In genomic region chr2:10412380-10412779, GRCh38 we compare ENCODE assay signal across 2 cellular contexts.
TF ChIP-seq lines count a peak whose summit lies in the region.

No MANE protein-coding gene starts in this region.

TF ChIP-seq in HepG2, 621 proteins besides CTCF, POLR2A, EP300 and RAD21 (continues in another document):
- no peak for TF ChIP-seq GABPA (IDR thresholded peaks at IDR 0.05; ENCODE audit: low read depth, low read length)
- TF ChIP-seq GABPA (CRISPR knock-in tag; IDR thresholded peaks at IDR 0.05; ENCODE audit: low read depth): peak; percentile 76
- TF ChIP-seq ETV5 (CRISPR knock-in tag; IDR thresholded peaks at IDR 0.05; ENCODE audit: borderline replicate concordance): 0 out of 2 replicates have a peak, but pooled peaks have one; percentile 11
- TF ChIP-seq ZHX2 (IDR thresholded peaks at IDR 0.05; ENCODE audit: low read depth): peak; percentile 67
- no peak for TF ChIP-seq ZHX2 (CRISPR knock-in tag; IDR thresholded peaks at IDR 0.05; ENCODE audit: borderline replicate concordance)
- TF ChIP-seq HOXA3 (CRISPR knock-in tag; IDR thresholded peaks at IDR 0.05): peak; percentile 71; the same call in 1 of the 2 replicates
- TF ChIP-seq PCBP2 (optimal IDR thresholded peaks at IDR 0.05; ENCODE audit: low read depth, low read length, poor library complexity, severe bottlenecking): no peak
- TF ChIP-seq ZNF143 (CRISPR knock-in tag; IDR thresholded peaks at IDR 0.05): peak; percentile 91
- no peak for TF ChIP-seq ZBTB7B (CRISPR knock-in tag; IDR thresholded peaks at IDR 0.05)
- TF ChIP-seq HOXA5 (CRISPR knock-in tag; IDR thresholded peaks at IDR 0.05): no peak
- peak; percentile 98 for TF ChIP-seq THAP11 (CRISPR knock-in tag; IDR thresholded peaks at IDR 0.05)
- TF ChIP-seq ZNF556 (CRISPR knock-in tag; IDR thresholded peaks at IDR 0.05; ENCODE audit: borderline replicate concordance): no peak
- no peak for TF ChIP-seq KDM5B (CRISPR knock-in tag; IDR thresholded peaks at IDR 0.05; ENCODE audit: borderline replicate concordance)
- TF ChIP-seq CBX1 (IDR thresholded peaks at IDR 0.05; ENCODE audit: low read depth): no peak
- TF ChIP-seq CREM (IDR thresholded peaks at IDR 0.05): peak; percentile 35; the same call in 1 of the 2 replicates
- TF ChIP-seq CREM (CRISPR knock-in tag; IDR thresholded peaks at IDR 0.05): no peak
- no peak for TF ChIP-seq ZNF432 (CRISPR knock-in tag; IDR thresholded peaks at IDR 0.05; ENCODE audit: borderline replicate concordance)
- no peak for TF ChIP-seq ZNF550 (CRISPR knock-in tag; IDR thresholded peaks at IDR 0.05; ENCODE audit: borderline replicate concordance)
- peak; percentile 32; the same call in 1 of the 2 replicates for TF ChIP-seq ZMYM4 (CRISPR knock-in tag; IDR thresholded peaks at IDR 0.05)
- TF ChIP-seq ZNF501 (CRISPR knock-in tag; IDR thresholded peaks at IDR 0.05): 0 out of 2 replicates have a peak, but pooled peaks have one; percentile 32
- no peak for TF ChIP-seq ZNF138 (CRISPR knock-in tag; IDR thresholded peaks at IDR 0.05; ENCODE audit: low read depth)
- peak; percentile 81 for TF ChIP-seq YY1 (IDR thresholded peaks at IDR 0.05; ENCODE audit: insufficient read depth, insufficient replicate concordance, low read depth, low read length)
- TF ChIP-seq BHLHE40 (IDR thresholded peaks at IDR 0.05; ENCODE audit: low read length): no peak
- TF ChIP-seq ZEB1 (IDR thresholded peaks at IDR 0.05; ENCODE audit: insufficient replicate concordance, low read depth): no peak
- no peak for TF ChIP-seq RFX3 (CRISPR knock-in tag; IDR thresholded peaks at IDR 0.05)
- peak; percentile 44 for TF ChIP-seq SUZ12 (IDR thresholded peaks at IDR 0.05; ENCODE audit: low read depth, low read length)
- TF ChIP-seq MYNN (CRISPR knock-in tag; IDR thresholded peaks at IDR 0.05; ENCODE audit: low read depth): no peak
- no peak for TF ChIP-seq PPARG (CRISPR knock-in tag; conservative IDR thresholded peaks at IDR 0.05)
- TF ChIP-seq HCFC1 (IDR thresholded peaks at IDR 0.05; ENCODE audit: low read depth, low read length): peak; percentile 78
- no peak for TF ChIP-seq NR1H2 (CRISPR knock-in tag; IDR thresholded peaks at IDR 0.05; ENCODE audit: borderline replicate concordance, low read depth)
- no peak for TF ChIP-seq YEATS4 (CRISPR knock-in tag; IDR thresholded peaks at IDR 0.05; ENCODE audit: borderline replicate concordance)
- TF ChIP-seq ZNF333 (CRISPR knock-in tag; IDR thresholded peaks at IDR 0.05; ENCODE audit: borderline replicate concordance): no peak
- TF ChIP-seq EED (CRISPR knock-in tag; IDR thresholded peaks at IDR 0.05): no peak
- TF ChIP-seq NR2F2 (IDR thresholded peaks at IDR 0.05; ENCODE audit: borderline replicate concordance, low read depth): no peak
- TF ChIP-seq GTF2F1 (IDR thresholded peaks at IDR 0.05; ENCODE audit: low read length): no peak

TF ChIP-seq in GM12878, 131 proteins besides CTCF, POLR2A, EP300 and RAD21:
- TF ChIP-seq HCFC1 (IDR thresholded peaks at IDR 0.05; ENCODE audit: low read length): peak; percentile 81
- TF ChIP-seq LARP7 (IDR thresholded peaks at IDR 0.05): peak; percentile 24; the same call in 1 of the 2 replicates
- peak; percentile 59; the same call in 1 of the 2 replicates for TF ChIP-seq GABPA (IDR thresholded peaks at IDR 0.05; ENCODE audit: low read depth)
- 0 out of 2 replicates have a peak, but pooled peaks have one; percentile 44 for TF ChIP-seq IKZF1 (conservative IDR thresholded peaks at IDR 0.05)
- peak; percentile 84 for TF ChIP-seq CREB1 (IDR thresholded peaks at IDR 0.05; ENCODE audit: low read depth)
- TF ChIP-seq IRF5 (IDR thresholded peaks at IDR 0.05; ENCODE audit: borderline replicate concordance): no peak
- TF ChIP-seq CREM (IDR thresholded peaks at IDR 0.05; ENCODE audit: low read depth): peak; percentile 67
- peak; percentile 7 for TF ChIP-seq FOS (IDR thresholded peaks at IDR 0.05; ENCODE audit: borderline replicate concordance, extremely low read depth, insufficient read length)
- peak; percentile 81 for TF ChIP-seq RAD51 (IDR thresholded peaks at IDR 0.05)
- no peak for TF ChIP-seq ZNF274 (IDR thresholded peaks at IDR 0.05; ENCODE audit: insufficient read depth, insufficient read length)
- TF ChIP-seq CEBPZ (IDR thresholded peaks at IDR 0.05; ENCODE audit: low read depth, low read length): no peak
- TF ChIP-seq TARDBP (IDR thresholded peaks at IDR 0.05; ENCODE audit: borderline replicate concordance): no peak
- TF ChIP-seq ATF3 (IDR thresholded peaks at IDR 0.05; ENCODE audit: borderline replicate concordance, extremely low read depth, low read depth, low read length): peak; percentile 69; the same call in 1 of the 2 replicates
- TF ChIP-seq ZNF207 (IDR thresholded peaks at IDR 0.05; ENCODE audit: borderline replicate concordance): no peak
- TF ChIP-seq USF2 (IDR thresholded peaks at IDR 0.05; ENCODE audit: borderline replicate concordance, low read depth, low read length): peak; percentile 57
- TF ChIP-seq SP1 (IDR thresholded peaks at IDR 0.05; ENCODE audit: low read depth, low read length): peak; percentile 35
- TF ChIP-seq USF1 (IDR thresholded peaks at IDR 0.05; ENCODE audit: borderline replicate concordance, extremely low read length, insufficient read depth, low read depth, low read length): peak; percentile 84
- peak; percentile 96 for TF ChIP-seq YY1 (IDR thresholded peaks at IDR 0.05; ENCODE audit: low read depth, low read length)
- TF ChIP-seq SIX5 (IDR thresholded peaks at IDR 0.05; ENCODE audit: low read depth, low read length, severe bottlenecking): peak; percentile 83
TF ChIP-seq in GM12878: peak in this region for 14.
